Comparison of ENCODE assay signal across 8 cellular contexts in genomic region chr12:64608901-64609542, GRCh38. TPM values are rescaled to one million over a fixed set of nuclear protein-coding genes. Genes with fewer than 3 reads are reported as not detected.
DNase-seq lines count a peak whose midpoint lies in the region; ATAC-seq and TF ChIP-seq lines count a peak whose summit lies in the region.

No MANE protein-coding gene starts in this region.

- CTCF ChIA-PET in A673 (lab: Charles Lee), result interaction anchor here (1.0 kb wide), 1 partner anchor 59 kb away, joined by 4 read pairs; no protein-coding TSS in a partner anchor
- CTCF ChIA-PET in activated CD4-positive, alpha-beta memory T cell treated with anti-CD3 and anti-CD28 coated beads, Interleukin-2, amount 10 ng/mL, durations not matched to agents 7 days and 5 days (lab: Charles Lee), result interaction anchor here (0.7 to 5.1 kb wide), 19 partner anchors 8 to 158 kb away, joined by 3 to 39 read pairs (median 4); no protein-coding TSS in a partner anchor

- peak overlapping the region; percentile 99 for H3K27ac Mint-ChIP-seq in activated CD4-positive, alpha-beta memory T cell treated with anti-CD3 and anti-CD28 coated beads, Interleukin-2, amount 10 ng/mL, durations not matched to agents 7 days and 5 days
- peak overlapping the region; percentile 77 to 98 (median 96) for H3K27ac Mint-ChIP-seq in naive thymus-derived CD8-positive, alpha-beta T cell

- no peaks in the 10 kb centered on the region for H3K27me3 Mint-ChIP-seq in activated CD4-positive, alpha-beta memory T cell treated with anti-CD3 and anti-CD28 coated beads, Interleukin-2, amount 10 ng/mL, durations not matched to agents 7 days and 5 days
- H3K27me3 Mint-ChIP-seq in naive thymus-derived CD8-positive, alpha-beta T cell, result no peaks in the 10 kb centered on the region

- H3K4me3 ChIP-seq in A673 (ENCODE audit: low read depth, low read length, poor library complexity, severe bottlenecking), result peak overlapping the region; percentile 97

- peaks cover 4% of the 10 kb centered on the region for H3K4me1 ChIP-seq in A673 (ENCODE audit: insufficient read depth, low read length, poor library complexity, severe bottlenecking)

- peak overlapping the region; percentile 95 for H3K4me3 Mint-ChIP-seq in activated CD4-positive, alpha-beta memory T cell treated with anti-CD3 and anti-CD28 coated beads, Interleukin-2, amount 10 ng/mL, durations not matched to agents 7 days and 5 days
- peak overlapping the region; percentile 85 to 98 (median 92) for H3K4me3 Mint-ChIP-seq in naive thymus-derived CD8-positive, alpha-beta T cell

- intact Hi-C loops in A673 (cut with micrococcal nuclease; ENCODE audit: unreplicated experiment), result loop anchor here (5.0 kb wide), 1 partner anchor 88 kb away; no protein-coding TSS in a partner anchor

- BruUV-seq in A673 (replicated peaks; lab: Mats Ljungman, UMichigan), result no TSS peak

- ATAC-seq in GM18502 (IDR thresholded peaks at IDR 0.05; ENCODE audit: poor library complexity, unreplicated experiment) (peak; percentile 35), HG02973 (IDR thresholded peaks at IDR 0.05; ENCODE audit: unreplicated experiment) (peak; percentile 26), HG03159 (IDR thresholded peaks at IDR 0.05; ENCODE audit: unreplicated experiment) (no peak)
- ATAC-seq in naive thymus-derived CD8-positive, alpha-beta T cell, result peak; percentile 26 to 46

- no peaks in the 10 kb centered on the region for H3K36me3 ChIP-seq in A673 (ENCODE audit: insufficient read depth, low read length, poor library complexity, severe bottlenecking)

- H3K36me3 Mint-ChIP-seq in activated CD4-positive, alpha-beta memory T cell treated with anti-CD3 and anti-CD28 coated beads, Interleukin-2, amount 10 ng/mL, durations not matched to agents 7 days and 5 days (ENCODE audit: low read depth), result peaks cover 25% of the 10 kb centered on the region
- H3K36me3 Mint-ChIP-seq in naive thymus-derived CD8-positive, alpha-beta T cell, result peaks cover 0 to 15% (median 3%) of the 10 kb centered on the region in 3 donors

- H3K9me3 ChIP-seq in A673 (ENCODE audit: low read depth, low read length, poor library complexity, severe bottlenecking), result no peaks in the 10 kb centered on the region

- peaks cover 32% of the 10 kb centered on the region for H3K4me1 Mint-ChIP-seq in activated CD4-positive, alpha-beta memory T cell treated with anti-CD3 and anti-CD28 coated beads, Interleukin-2, amount 10 ng/mL, durations not matched to agents 7 days and 5 days
- H3K4me1 Mint-ChIP-seq in naive thymus-derived CD8-positive, alpha-beta T cell, result peaks cover 6 to 36% (median 33%) of the 10 kb centered on the region in 4 donors

- peak; percentile 55 for DNase-seq in A673 (ENCODE audit: low spot score)
- peak; percentile 81 for DNase-seq in NCI-H69 (lab: John Stamatoyannopoulos, UW)
- peak; percentile 57 for DNase-seq in activated CD4-positive, alpha-beta memory T cell treated with anti-CD3 and anti-CD28 coated beads, Interleukin-2, amount 10 ng/mL, durations not matched to agents 7 days and 5 days
- peak; percentile 37 to 44 for DNase-seq in erythroblast (lab: John Stamatoyannopoulos, UW)
- DNase-seq in naive thymus-derived CD8-positive, alpha-beta T cell, result peak in 8 of 10 donors; percentile 21 to 59 (median 44)

- POLR2A ChIA-PET in A673 (lab: Charles Lee; ENCODE audit: low non-redundant PET), result no interaction called here
- POLR2A ChIA-PET in activated CD4-positive, alpha-beta memory T cell treated with anti-CD3 and anti-CD28 coated beads, Interleukin-2, amount 10 ng/mL, durations not matched to agents 7 days and 5 days (lab: Charles Lee), result interaction anchor here (1.2 to 8.2 kb wide), 18 partner anchors 9 to 151 kb away, joined by 3 to 136 read pairs (median 6); no protein-coding TSS in a partner anchor
- POLR2A ChIA-PET in naive thymus-derived CD8-positive, alpha-beta T cell (lab: Charles Lee), result interaction anchor here (0.8 to 14.3 kb wide), 14 partner anchors 10 to 150 kb away, joined by 3 to 368 read pairs (median 18); partner anchors contain the start of gene GNS

- H3K27ac ChIP-seq in A673 (ENCODE audit: low read depth, low read length, poor library complexity, severe bottlenecking), result peak overlapping the region; percentile 88

- TF ChIP-seq CTCF in A673 (conservative IDR thresholded peaks at IDR 0.05; ENCODE audit: low read depth, low read length), result 0 out of 2 replicates have a peak, but pooled peaks have one; percentile 16

- H3K9me3 Mint-ChIP-seq in activated CD4-positive, alpha-beta memory T cell treated with anti-CD3 and anti-CD28 coated beads, Interleukin-2, amount 10 ng/mL, durations not matched to agents 7 days and 5 days, result no peaks in the 10 kb centered on the region
- H3K9me3 Mint-ChIP-seq in naive thymus-derived CD8-positive, alpha-beta T cell, result no peaks in the 10 kb centered on the region

- H3K27me3 ChIP-seq in A673 (replicated peaks; ENCODE audit: insufficient read depth, low read depth, low read length, poor library complexity), result no peaks in the 10 kb centered on the region

- no peak for TF ChIP-seq POLR2A in erythroblast (IDR thresholded peaks at IDR 0.05; ENCODE audit: low read length)

RNA-seq across cellular contexts. Expression of gene RASSF3, which starts 1.3 kb away (rescaled TPM):
- 37.7 and 38.2 TPM in 2 replicates for total RNA-seq in A673 (2021)
- total RNA-seq in activated CD4-positive, alpha-beta memory T cell treated with anti-CD3 and anti-CD28 coated beads, Interleukin-2, amount 10 ng/mL, durations not matched to agents 7 days and 5 days, result 10 to 100 TPM; 81.3 to 83.7 TPM
- total RNA-seq in naive thymus-derived CD8-positive, alpha-beta T cell, result 100 to 1,000 TPM; 172 to 177 TPM
- 1 to 10 TPM; 5.5 to 7.8 (median 5.7) TPM for polyA plus RNA-seq in naive thymus-derived CD8-positive, alpha-beta T cell
